ENCODE assay signal across 8 cellular contexts in genomic region chr1:50424045-50424939, GRCh38. TPM values are rescaled to one million over a fixed set of nuclear protein-coding genes. Genes with fewer than 3 reads are reported as not detected.
DNase-seq lines count a peak whose midpoint lies in the region; ATAC-seq and TF ChIP-seq lines count a peak whose summit lies in the region.

No MANE protein-coding gene starts in this region.

- DNase-seq in right cardiac atrium (no peak), Right ventricle myocardium superior (no peak), T-helper 17 cell (no peak), left kidney (ENCODE audit: low read depth, low spot score) (peak; percentile 36), vagina (ENCODE audit: extremely low spot score in 2 of 2) (no peak), mesenteric fat pad (ENCODE audit: low spot score) (no peak), NCI-H1092 (lab: John Stamatoyannopoulos, UW) (no peak)

- TF ChIP-seq CTCF in vagina (IDR thresholded peaks at IDR 0.05), result no peak

- H3K27me3 ChIP-seq in right cardiac atrium (ENCODE audit: control insufficient read depth, insufficient read depth), result no peaks in the 10 kb centered on the region
- peaks cover 39% of the 10 kb centered on the region for H3K27me3 ChIP-seq in vagina

- WGBS in right cardiac atrium, result 5% methylated on average over 40 of the region's 40 CpGs

- peaks cover 38% of the 10 kb centered on the region for H3K4me1 Mint-ChIP-seq in T-helper 17 cell

- intact Hi-C loops in right cardiac atrium (cut with DNase I) (no loop called here), Right ventricle myocardium superior (cut with DNase I) (no loop called here), vagina (cut with DNase I) (no loop called here)

- no peak overlapping the region for H3K27ac ChIP-seq in right cardiac atrium (ENCODE audit: low read length)
- no peak overlapping the region for H3K27ac ChIP-seq in vagina

- H3K4me3 ChIP-seq in right cardiac atrium (ENCODE audit: low read length) (peak overlapping the region; percentile 49), vagina (peak overlapping the region; percentile 19 to 30)

- peaks cover 86% of the 10 kb centered on the region for H3K27me3 Mint-ChIP-seq in T-helper 17 cell

- ATAC-seq in right cardiac atrium (no peak), Right ventricle myocardium superior (ENCODE audit: poor library complexity) (no peak), T-helper 17 cell (no peak), GM19452 (IDR thresholded peaks at IDR 0.05; ENCODE audit: unreplicated experiment) (no peak)

- peak overlapping the region; percentile 98 for H3K4me3 Mint-ChIP-seq in T-helper 17 cell

- peaks cover 21% of the 10 kb centered on the region for H3K36me3 Mint-ChIP-seq in T-helper 17 cell (ENCODE audit: low read depth)

- H3K27ac Mint-ChIP-seq in T-helper 17 cell, result no peak overlapping the region

- peaks cover 6% of the 10 kb centered on the region for H3K4me1 ChIP-seq in right cardiac atrium (ENCODE audit: control insufficient read depth, insufficient read depth, low read length)
- peaks cover 61% of the 10 kb centered on the region for H3K4me1 ChIP-seq in vagina

- H3K36me3 ChIP-seq in vagina, result no peaks in the 10 kb centered on the region

- H3K9me3 ChIP-seq in right cardiac atrium (ENCODE audit: control insufficient read depth, low read length) (no peaks in the 10 kb centered on the region), T-helper 17 cell (ENCODE audit: control insufficient read depth, low read length, poor library complexity, severe bottlenecking) (no peaks in the 10 kb centered on the region), vagina (no peaks in the 10 kb centered on the region)

- no peak for TF ChIP-seq POLR2A in vagina (IDR thresholded peaks at IDR 0.05)

RNA-seq across cellular contexts. Expression of gene DMRTA2, which starts 1.0 kb away (rescaled TPM):
- total RNA-seq in right cardiac atrium (not detected), Right ventricle myocardium superior (not detected), T-helper 17 cell (not detected), vagina (not detected), mesenteric fat pad (not detected)
- polyA plus RNA-seq in right cardiac atrium, result 0.05 TPM
